ENCODE assay signal across 8 cellular contexts in genomic region chr12:111599459-111600295, GRCh38. TPM values are rescaled to one million over a fixed set of nuclear protein-coding genes. Genes with fewer than 3 reads are reported as not detected.
DNase-seq lines count a peak whose midpoint lies in the region; ATAC-seq lines count a peak whose summit lies in the region.

No MANE protein-coding gene starts in this region.

- no peaks in the 10 kb centered on the region for H3K9me3 ChIP-seq in aorta (ENCODE audit: control insufficient read depth, low read length)

- WGBS in aorta, 2 donors = 1% methylated on average over 51 to 57 of the region's 57 CpGs

- no peaks in the 10 kb centered on the region for H3K4me1 ChIP-seq in aorta (ENCODE audit: control insufficient read depth in 1 of 2, insufficient read depth in 2 of 2, low read length in 2 of 2)

- peak overlapping the region; percentile 36 to 99 for H3K4me3 ChIP-seq in aorta (ENCODE audit: low read length in 2 of 2)

- no peaks in the 10 kb centered on the region for H3K27me3 ChIP-seq in aorta (ENCODE audit: control insufficient read depth in 1 of 2, insufficient read depth in 2 of 2, low read length in 1 of 2)

- H3K27ac ChIP-seq in aorta (ENCODE audit: low read depth in 1 of 2, low read length in 2 of 2) = peak overlapping the region; percentile 83 to 93

- H3K36me3 ChIP-seq in aorta (ENCODE audit: control insufficient read depth in 1 of 2, insufficient read depth in 2 of 2, low read length in 1 of 2) = no peaks in the 10 kb centered on the region

- ATAC-seq in GM18502 (IDR thresholded peaks at IDR 0.05; ENCODE audit: poor library complexity, unreplicated experiment) (peak; percentile 70), HG02938 (IDR thresholded peaks at IDR 0.05; ENCODE audit: unreplicated experiment) (peak; percentile 61), aorta (ENCODE audit: low FRiP score) (peak; percentile 94)

- peak; percentile 88 to 95 for DNase-seq in NCI-H1930 (lab: John Stamatoyannopoulos, UW)
- DNase-seq in T1000 (lab: John Stamatoyannopoulos, UW) = peak; percentile 89
- peak; percentile 97 for DNase-seq in astrocyte of the hippocampus (ENCODE audit: low read depth, low spot score)
- peak; percentile 77 to 84 for DNase-seq in hippocampal formation (lab: John Stamatoyannopoulos, UW)
- DNase-seq in renal cortical epithelial cell (ENCODE audit: low read depth) = peak; percentile 68
- DNase-seq in aorta = peak; percentile 94 to 96

- intact Hi-C loops in aorta (cut with DNase I) = loop anchor here in 1 of 2 donors (5.0 kb wide), 1 partner anchor 37 kb away; no protein-coding TSS in a partner anchor

RNA-seq across cellular contexts. Expression of gene ATXN2, which starts 0.6 kb away (rescaled TPM):
- 7.8 and 59.4 TPM in 2 replicates for total RNA-seq in renal cortical epithelial cell
- 10 to 100 TPM; 69.4 to 97.5 TPM for total RNA-seq in aorta
- 10 to 100 TPM; 23.8 to 29.3 TPM for polyA plus RNA-seq in aorta

Comparison
In these comparisons a context has a peak if more than half of its experiments do, and no peak if none do; other contexts are left out.
1. Peak in every context shown above with its lines: DNase-seq, ATAC-seq, H3K4me3 ChIP-seq and H3K27ac ChIP-seq.